ENCODE assay signal across 8 cellular contexts in genomic region chr7:23106491-23106800, GRCh38. TPM values are rescaled to one million over a fixed set of nuclear protein-coding genes. Genes with fewer than 3 reads are reported as not detected.
DNase-seq lines count a peak whose midpoint lies in the region; ATAC-seq and TF ChIP-seq lines count a peak whose summit lies in the region.

No MANE protein-coding gene starts in this region.

- BruUV-seq in mammary epithelial cell (replicated peaks; lab: Mats Ljungman, UMichigan) = no TSS peak

- TF ChIP-seq CTCF in mammary epithelial cell (conservative IDR thresholded peaks at IDR 0.05 in 1 of 2, IDR thresholded peaks at IDR 0.05 in 1 of 2; ENCODE audit: extremely low read depth in 1 of 2, insufficient read depth in 1 of 2, low read depth in 1 of 2, low read length in 2 of 2) = no peak

- peak overlapping the region; percentile 97 for H3K4me3 Mint-ChIP-seq in stimulated activated naive CD8-positive, alpha-beta T cell treated with anti-CD3 and anti-CD28 coated beads, Interleukin-15, Interleukin-2, amounts not matched to agents 100 ng/mL and 50 ng/mL, for 24 hours

- no peaks in the 10 kb centered on the region for H4K20me1 ChIP-seq in mammary epithelial cell (ENCODE audit: insufficient read depth, low read length)

- peak; percentile 42 for DNase-seq in NCI-H2029 treated with DMSO at 0.1 percent for 48 hours (lab: John Stamatoyannopoulos, UW)
- DNase-seq in NCI-H2029 (lab: John Stamatoyannopoulos, UW) = no peak
- peak; percentile 46 for DNase-seq in NCI-H510A treated with DMSO at 0.1 percent for 48 hours (lab: John Stamatoyannopoulos, UW)
- DNase-seq in mammary epithelial cell = no peak
- DNase-seq in left lobe of liver (ENCODE audit: low spot score) = no peak
- no peak for DNase-seq in Ammon's horn (ENCODE audit: low spot score)

- no peaks in the 10 kb centered on the region for H3K27me3 ChIP-seq in mammary epithelial cell (ENCODE audit: insufficient read depth, low read length)

- intact Hi-C loops in mammary epithelial cell (cut with micrococcal nuclease) = loop anchor here (2.0 kb wide), 1 partner anchor 20 kb away; no protein-coding TSS in a partner anchor

- in situ Hi-C loops in mammary epithelial cell (cut with MboI; ENCODE audit: low sequenced_read_pairs in 2 of 2) = no loop called here

- peak overlapping the region; percentile 93 for H3K27ac ChIP-seq in mammary epithelial cell (ENCODE audit: insufficient read depth, low read depth, low read length)

- dilution Hi-C loops in mammary epithelial cell (cut with HindIII; ENCODE audit: low sequenced_read_pairs) = no loop called here

- H3K9ac ChIP-seq in mammary epithelial cell (ENCODE audit: insufficient read depth, low read length) = peak overlapping the region; percentile 91

- H3K36me3 Mint-ChIP-seq in stimulated activated naive CD8-positive, alpha-beta T cell treated with anti-CD3 and anti-CD28 coated beads, Interleukin-15, Interleukin-2, amounts not matched to agents 100 ng/mL and 50 ng/mL, for 24 hours (ENCODE audit: low read depth) = no peaks in the 10 kb centered on the region

- H3K27me3 Mint-ChIP-seq in stimulated activated naive CD8-positive, alpha-beta T cell treated with anti-CD3 and anti-CD28 coated beads, Interleukin-15, Interleukin-2, amounts not matched to agents 100 ng/mL and 50 ng/mL, for 24 hours = no peaks in the 10 kb centered on the region

- peak overlapping the region; percentile 70 to 99 (median 77) for H3K4me3 ChIP-seq in mammary epithelial cell (replicated peaks in 1 of 3; ENCODE audit: insufficient read depth in 1 of 3, low read depth in 2 of 3, low read length in 3 of 3)

- H3K4me1 Mint-ChIP-seq in stimulated activated naive CD8-positive, alpha-beta T cell treated with anti-CD3 and anti-CD28 coated beads, Interleukin-15, Interleukin-2, amounts not matched to agents 100 ng/mL and 50 ng/mL, for 24 hours (ENCODE audit: low read depth) = peaks cover 38% of the 10 kb centered on the region

- ATAC-seq in HG02610 (IDR thresholded peaks at IDR 0.05; ENCODE audit: unreplicated experiment) (peak; percentile 14), left lobe of liver (peak; percentile 25)

- H3K36me3 ChIP-seq in mammary epithelial cell (ENCODE audit: insufficient read depth, low read length) = no peaks in the 10 kb centered on the region

- peak overlapping the region; percentile 94 for H3K27ac Mint-ChIP-seq in stimulated activated naive CD8-positive, alpha-beta T cell treated with anti-CD3 and anti-CD28 coated beads, Interleukin-15, Interleukin-2, amounts not matched to agents 100 ng/mL and 50 ng/mL, for 24 hours

- H3K9me3 ChIP-seq in mammary epithelial cell (replicated peaks; ENCODE audit: insufficient read depth, low read length) = no peaks in the 10 kb centered on the region

- peak overlapping the region; percentile 89 for H2AFZ ChIP-seq in mammary epithelial cell (ENCODE audit: low read depth, low read length)

- H3K4me2 ChIP-seq in mammary epithelial cell (ENCODE audit: insufficient read depth, low read depth, low read length) = peak overlapping the region; percentile 77

- CTCF ChIA-PET in mammary epithelial cell (lab: Charles Lee; ENCODE audit: low non-redundant PET) = interaction anchor here (0.6 to 0.8 kb wide), 2 partner anchors 33 to 1964 kb away, joined by 3 to 4 read pairs; no protein-coding TSS in a partner anchor

- H3K79me2 ChIP-seq in mammary epithelial cell (ENCODE audit: insufficient read depth, low read length) = peaks cover 58% of the 10 kb centered on the region

- WGBS in mammary epithelial cell (ENCODE audit: low coverage, missing lambda C conversion rate) = 2% methylated on average over 10 of the region's 11 CpGs

- no peaks in the 10 kb centered on the region for H3K9me3 Mint-ChIP-seq in stimulated activated naive CD8-positive, alpha-beta T cell treated with anti-CD3 and anti-CD28 coated beads, Interleukin-15, Interleukin-2, amounts not matched to agents 100 ng/mL and 50 ng/mL, for 24 hours

- H3K4me1 ChIP-seq in mammary epithelial cell (ENCODE audit: insufficient read depth, low read length) = peaks cover 17% of the 10 kb centered on the region

RNA-seq across cellular contexts. Expression of gene KLHL7, which starts 0.9 kb away (rescaled TPM):
- total RNA-seq in mammary epithelial cell = 10 to 100 TPM; 33.3 to 39.2 TPM
- 24.9 TPM for polyA plus RNA-seq in mammary epithelial cell
- 5.9 TPM for polyA minus RNA-seq in mammary epithelial cell
- total RNA-seq in left lobe of liver = 8.6 TPM

Comparison
In these comparisons a context has a peak if more than half of its experiments do, and no peak if none do; other contexts are left out.
1. DNase-seq: peak in NCI-H2029 treated with DMSO at 0.1 percent for 48 hours (single experiment) and NCI-H510A treated with DMSO at 0.1 percent for 48 hours (single experiment); none in NCI-H2029 (single experiment), mammary epithelial cell (single experiment), left lobe of liver (single experiment) and Ammon's horn (single experiment).